12 cellular contexts compared by ENCODE assay signal in the genomic region with DNA sequence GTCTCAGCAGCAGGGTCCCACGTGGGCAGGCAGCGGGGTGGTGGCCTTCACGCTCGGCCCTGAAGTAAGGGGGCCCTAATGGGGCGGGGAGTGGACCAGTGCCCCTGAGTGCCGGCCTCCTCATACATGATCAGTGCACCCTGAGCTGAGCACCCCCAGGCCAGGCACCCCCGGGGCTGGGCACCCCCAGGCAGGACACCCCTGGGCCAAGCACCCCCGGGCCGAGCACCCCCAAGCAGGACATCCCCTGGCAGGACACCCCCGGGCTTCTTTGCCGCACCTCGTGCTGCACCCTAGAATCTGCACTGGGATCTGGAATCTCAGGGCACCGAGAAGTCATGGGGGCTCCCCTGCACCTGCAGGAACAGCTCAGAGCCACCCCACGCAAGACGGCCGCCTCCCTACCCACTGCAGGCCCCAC.
"Had no signal": no experiment of that assay in that cellular context is flagged by ENCODE, and none has a peak within 500 bp of the region (broad histone marks: within the 10 kb centered on the region; RNA-seq: fewer than 3 reads in every experiment).

No MANE protein-coding gene starts in this region.

- H3K36me3 ChIP-seq: transverse colon had no signal

- H3K9me3 ChIP-seq: transverse colon had no signal

- FAIRE-seq: frontal cortex had no signal

- H3K27me3 ChIP-seq: transverse colon had no signal

- ATAC-seq: activated CD8-positive, alpha-beta T cell treated with anti-CD3 and anti-CD28 coated beads for 36 hours; T-cell had no signal

- H3K4me3 ChIP-seq: coronary artery, SK-N-MC, skin epidermis, transverse colon had no signal

- H3K27ac ChIP-seq: coronary artery, SK-N-MC, skin epidermis, transverse colon had no signal

- H3K4me1 ChIP-seq: transverse colon had no signal

- DNase-seq: activated CD8-positive, alpha-beta memory T cell treated with anti-CD3 and anti-CD28 coated beads, Interleukin-2, amount 50 U/mL, for 48 hours; activated CD8-positive, alpha-beta T cell treated with anti-CD3 and anti-CD28 coated beads for 36 hours; activated naive CD4-positive, alpha-beta T cell treated with anti-CD3 and anti-CD28 coated beads for 36 hours; central memory CD4-positive, alpha-beta T cell; effector CD8-positive, alpha-beta T cell; T-cell; T1000; transverse colon had no signal
